ENCODE assay signal across 8 cellular contexts in the genomic region with DNA sequence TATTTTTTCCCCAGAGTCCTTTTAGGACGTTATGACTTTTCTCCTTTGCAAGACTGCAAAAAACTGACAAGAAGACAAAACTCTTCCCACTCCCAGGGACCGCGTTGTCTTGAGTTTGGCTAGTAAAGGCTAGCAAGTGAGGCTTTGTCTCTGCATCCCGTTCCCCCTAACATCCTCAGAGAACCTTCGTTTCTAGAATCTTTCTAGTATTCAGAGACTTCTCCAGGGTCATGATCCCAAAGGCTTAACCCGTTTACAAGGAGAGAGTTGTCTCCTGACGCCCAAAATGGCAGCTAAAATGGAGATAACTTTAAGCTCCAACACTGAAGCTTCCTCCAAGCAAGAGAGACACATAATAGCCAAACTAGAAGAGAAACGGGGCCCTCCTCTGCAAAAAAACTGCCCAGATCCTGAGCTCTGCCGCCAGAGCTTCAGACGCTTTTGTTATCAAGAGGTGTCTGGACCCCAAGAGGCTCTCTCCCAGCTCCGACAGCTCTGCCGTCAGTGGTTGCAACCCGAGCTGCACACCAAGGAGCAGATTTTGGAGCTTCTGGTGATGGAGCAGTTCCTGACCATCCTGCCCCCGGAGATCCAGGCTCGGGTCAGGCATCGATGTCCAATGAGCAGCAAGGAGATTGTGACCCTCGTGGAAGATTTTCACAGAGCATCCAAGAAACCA. TPM values are rescaled to one million over a fixed set of nuclear protein-coding genes. Genes with fewer than 3 reads are reported as not detected.
DNase-seq lines count a peak whose midpoint lies in the region; ATAC-seq and TF ChIP-seq lines count a peak whose summit lies in the region.

No MANE protein-coding gene starts in this region.

- peak overlapping the region; percentile 78 to 97 (median 90) for H3K4me3 ChIP-seq in BLaER1 treated with 17β-estradiol and CSF1 and Interleukin-3, amounts not matched to agents 10 nM and 100 nM
- H3K4me3 ChIP-seq in HAP-1, result peak overlapping the region; percentile 79
- peak overlapping the region; percentile 78 for H3K4me3 ChIP-seq in WI38 (ENCODE audit: low read depth, low read length)
- H3K4me3 ChIP-seq in skin epidermis, result peak overlapping the region; percentile 72 to 93 (median 87)

- H3K4me1 ChIP-seq in BLaER1 treated with 17β-estradiol and CSF1 and Interleukin-3, amounts not matched to agents 10 nM and 100 nM, result peaks cover 11 to 29% (median 15%) of the 10 kb centered on the region in 10 experiments; a peak in 19 of 20 replicates
- H3K4me1 ChIP-seq in HAP-1 (peaks cover 4% of the 10 kb centered on the region), foreskin keratinocyte (peaks cover 9% of the 10 kb centered on the region)

- ATAC-seq in foreskin keratinocyte, result no peak

- H3K36me3 ChIP-seq in BLaER1 treated with 17β-estradiol and CSF1 and Interleukin-3, amounts not matched to agents 10 nM and 100 nM, result peaks cover 66 to 75% (median 69%) of the 10 kb centered on the region in 11 experiments
- H3K36me3 ChIP-seq in HAP-1 (replicated peaks), result peaks cover 42% of the 10 kb centered on the region

- peaks cover 71 to 81% (median 77%) of the 10 kb centered on the region in 11 experiments for H3K9me3 ChIP-seq in BLaER1 treated with 17β-estradiol and CSF1 and Interleukin-3, amounts not matched to agents 10 nM and 100 nM (replicated peaks in 1 of 11)
- H3K9me3 ChIP-seq in HAP-1, result peaks cover 9% of the 10 kb centered on the region

- no peaks in the 10 kb centered on the region for H4K20me1 ChIP-seq in BLaER1 treated with 17β-estradiol and CSF1 and Interleukin-3, amounts not matched to agents 10 nM and 100 nM

- peak overlapping the region; percentile 62 to 93 (median 88); a peak in 21 of 22 replicates for H3K27ac ChIP-seq in BLaER1 treated with 17β-estradiol and CSF1 and Interleukin-3, amounts not matched to agents 10 nM and 100 nM
- peak overlapping the region; percentile 16 to 93 (median 86) for H3K27ac ChIP-seq in skin epidermis
- H3K27ac ChIP-seq in foreskin keratinocyte, result no peak overlapping the region

- in situ Hi-C loops in HAP-1 (cut with MboI; ENCODE audit: low sequenced_read_pairs), result no loop called here

- no peaks in the 10 kb centered on the region for H3K27me3 ChIP-seq in BLaER1 treated with 17β-estradiol and CSF1 and Interleukin-3, amounts not matched to agents 10 nM and 100 nM
- H3K27me3 ChIP-seq in HAP-1 (ENCODE audit: low read depth), result no peaks in the 10 kb centered on the region
- no peaks in the 10 kb centered on the region for H3K27me3 ChIP-seq in foreskin keratinocyte

- DNase-seq in HAP-1 (ENCODE audit: low spot score in 2 of 2) (peak in 1 of 2 experiments; percentile 33), hepatic stellate cell (ENCODE audit: low spot score) (peak; percentile 11), foreskin keratinocyte (no peak), NCI-H345 treated with DMSO at 0.1 percent for 48 hours (lab: John Stamatoyannopoulos, UW; ENCODE audit: unreplicated experiment) (no peak)
- no peak for DNase-seq in stimulated activated CD4-positive, alpha-beta T cell treated with anti-CD3 and anti-CD28 coated beads, Interleukin-4, amount 100 ng/mL, for 1 hour

- peak overlapping the region; percentile 84 to 98 (median 94) for H3K9ac ChIP-seq in BLaER1 treated with 17β-estradiol and CSF1 and Interleukin-3, amounts not matched to agents 10 nM and 100 nM

- no peak for TF ChIP-seq CTCF in WI38 (IDR thresholded peaks at IDR 0.05; ENCODE audit: low read depth, low read length)
- no peak for TF ChIP-seq CTCF in foreskin keratinocyte (conservative IDR thresholded peaks at IDR 0.05)

- peak overlapping the region; percentile 79 to 94 (median 88) for H3K4me2 ChIP-seq in BLaER1 treated with 17β-estradiol and CSF1 and Interleukin-3, amounts not matched to agents 10 nM and 100 nM

RNA-seq across cellular contexts. Expression of a gene that starts 0.8 kb away (rescaled TPM):
- total RNA-seq in foreskin keratinocyte, result 6.7 and 7.3 TPM in 2 replicates
- 5.6 and 6.3 TPM in 2 replicates for polyA plus RNA-seq in foreskin keratinocyte

RNA-seq across cellular contexts. Expression of a gene that starts 1.1 kb away (rescaled TPM):
- 12.8 and 13.9 TPM in 2 replicates for total RNA-seq in foreskin keratinocyte
- polyA plus RNA-seq in foreskin keratinocyte, result 7.5 and 7.7 TPM in 2 replicates

RNA-seq across cellular contexts. Expression of a gene that starts 41.4 kb away (rescaled TPM):
- 1.8 and 2.5 TPM in 2 replicates for total RNA-seq in foreskin keratinocyte
- 0.64 and 0.65 TPM in 2 replicates for polyA plus RNA-seq in foreskin keratinocyte

RNA-seq across cellular contexts. Expression of a gene that starts 41.6 kb away (rescaled TPM):
- total RNA-seq in foreskin keratinocyte, result 17.0 and 19.9 TPM in 2 replicates
- 25.5 and 26.0 TPM in 2 replicates for polyA plus RNA-seq in foreskin keratinocyte

RNA-seq across cellular contexts. Expression of a gene that starts 46.2 kb away (rescaled TPM):
- total RNA-seq in foreskin keratinocyte, result 0.07 TPM in 1 of 2 replicates, not detected in the other
- polyA plus RNA-seq in foreskin keratinocyte, result 0.06 TPM in 1 of 2 replicates, not detected in the other
